9 cellular contexts compared by ENCODE assay signal in genomic region chr18:33210575-33211189, GRCh38.
DNase-seq lines count a peak whose midpoint lies in the region; ATAC-seq and TF ChIP-seq lines count a peak whose summit lies in the region.
"Had no signal": no experiment of that assay in that cellular context is flagged by ENCODE, and none has a peak within 500 bp of the region (broad histone marks: within the 10 kb centered on the region; RNA-seq: fewer than 3 reads in every experiment).

No MANE protein-coding gene starts in this region.

- ATAC-seq in activated CD4-positive, CD25-positive, alpha-beta regulatory T cell treated with anti-CD3 and anti-CD28 coated beads, Interleukin-2, amount 50 U/mL, for 24 hours: no peak

- H3K9me2 ChIP-seq in SK-N-SH: no peaks in the 10 kb centered on the region

- H3K4me3 ChIP-seq in NB4 (ENCODE audit: low read depth, low read length): no peak overlapping the region
- H3K4me3 ChIP-seq in SK-N-SH (ENCODE audit: low read depth in 2 of 2, low read length in 1 of 2): no peak overlapping the region; a peak in 1 of 4 replicates

- no peak overlapping the region for H3K27ac ChIP-seq in SK-N-SH (ENCODE audit: low read depth in 2 of 2, low read length in 1 of 2)

- H2AFZ ChIP-seq in SK-N-SH (ENCODE audit: low read depth): no peak overlapping the region

- no peaks in the 10 kb centered on the region for H3K4me1 ChIP-seq in SK-N-SH (ENCODE audit: control insufficient read depth in 1 of 2, insufficient read depth in 2 of 2, low read depth in 1 of 2, low read length in 1 of 2)

- H3K36me3 ChIP-seq in SK-N-SH (replicated peaks in 1 of 2; ENCODE audit: control insufficient read depth in 1 of 2, insufficient read depth in 2 of 2, low read length in 1 of 2): no peaks in the 10 kb centered on the region

- DNase-seq in SIG-M5 treated with dmso at 0.1 percent for 504 hours (lab: John Stamatoyannopoulos, UW; ENCODE audit: unreplicated experiment) (peak; percentile 20), SIG-M5 (lab: John Stamatoyannopoulos, UW) (no peak), NB4 (ENCODE audit: low read depth) (peak; percentile 42), SK-N-SH (peak; percentile 12), glomerular visceral epithelial cell (ENCODE audit: extremely low spot score) (peak; percentile 8), 8988T (no peak)
- DNase-seq in activated effector memory CD4-positive, alpha-beta T cell treated with anti-CD3 and anti-CD28 coated beads, Interleukin-2, amount 50 U/mL, for 16 hours: no peak
- DNase-seq: CD4-positive, CD25-positive, alpha-beta regulatory T cell had no signal

- H3K9ac ChIP-seq in SK-N-SH: no peak overlapping the region

- CTCF ChIA-PET in SK-N-SH (lab: Yijun Ruan, JAX): interaction anchor here (0.7 to 6.6 kb wide), 26 partner anchors 9 to 551 kb away, joined by 3 to 48 read pairs (median 3); no protein-coding TSS in a partner anchor

- 22% methylated on average over 6 of the region's 6 CpGs for WGBS in SK-N-SH (ENCODE audit: low lambda C conversion rate)

- peak; percentile 38 for TF ChIP-seq CTCF in NB4 (IDR thresholded peaks at IDR 0.05; ENCODE audit: low read depth, low read length)
- peak; percentile 73 for TF ChIP-seq CTCF in SK-N-SH (IDR thresholded peaks at IDR 0.05)

- TF ChIP-seq POLR2A in NB4 (IDR thresholded peaks at IDR 0.05; ENCODE audit: extremely low read depth, insufficient read length): no peak

- H3K27me3 ChIP-seq in SK-N-SH (ENCODE audit: insufficient read depth): no peaks in the 10 kb centered on the region

- no peaks in the 10 kb centered on the region for H3K79me2 ChIP-seq in SK-N-SH (ENCODE audit: insufficient read depth)

- POLR2A ChIA-PET in SK-N-SH (lab: Yijun Ruan, JAX): interaction anchor here (0.6 kb wide), 1 partner anchor 102 kb away, joined by 3 read pairs; no protein-coding TSS in a partner anchor

- H3K4me2 ChIP-seq in SK-N-SH: no peak overlapping the region

- H4K20me1 ChIP-seq in SK-N-SH (ENCODE audit: insufficient read depth): no peaks in the 10 kb centered on the region

- H3K9me3 ChIP-seq in SK-N-SH: no peaks in the 10 kb centered on the region

- peak; percentile 63 for TF ChIP-seq RAD21 in SK-N-SH (IDR thresholded peaks at IDR 0.05; ENCODE audit: low read length)

- no peak for TF ChIP-seq EP300 in SK-N-SH (IDR thresholded peaks at IDR 0.05; ENCODE audit: borderline replicate concordance in 1 of 2, low read depth in 1 of 2, low read length in 1 of 2)

- no peaks in the 10 kb centered on the region for H3F3A ChIP-seq in SK-N-SH (replicated peaks; ENCODE audit: insufficient read depth)

TF ChIP-seq in SK-N-SH, 30 proteins besides CTCF, POLR2A, EP300 and RAD21:
- TF ChIP-seq SMC3 (IDR thresholded peaks at IDR 0.05; ENCODE audit: low read depth, low read length): peak; percentile 25; the same call in 1 of the 2 replicates
- no peak for TF ChIP-seq FOSL2 (IDR thresholded peaks at IDR 0.05; ENCODE audit: borderline replicate concordance, low read depth)
- TF ChIP-seq MEF2A (IDR thresholded peaks at IDR 0.05; ENCODE audit: borderline replicate concordance, low read depth): no peak
- TF ChIP-seq NRF1 (IDR thresholded peaks at IDR 0.05; ENCODE audit: low read depth, low read length): no peak

Comparison
In these comparisons a context has a peak if more than half of its experiments do, and no peak if none do; other contexts are left out.
1. DNase-seq: peak in SIG-M5 treated with dmso at 0.1 percent for 504 hours (single experiment), NB4 (single experiment), SK-N-SH (single experiment) and glomerular visceral epithelial cell (single experiment); none in SIG-M5 (single experiment), activated effector memory CD4-positive, alpha-beta T cell treated with anti-CD3 and anti-CD28 coated beads, Interleukin-2, amount 50 U/mL, for 16 hours (single experiment) and 8988T (single experiment).